Comparison of ENCODE assay signal across 8 cellular contexts in genomic region chr3:132253262-132253878, GRCh38.
DNase-seq lines count a peak whose midpoint lies in the region; ATAC-seq and TF ChIP-seq lines count a peak whose summit lies in the region.

No MANE protein-coding gene starts in this region.

- peaks cover 20% of the 10 kb centered on the region; the same call in 1 of the 2 replicates for H3F3A ChIP-seq in PC-9 (ENCODE audit: insufficient read depth, low read depth)

- no peak overlapping the region for H3K27ac ChIP-seq in PC-9

- no peak for DNase-seq in natural killer cell
- no peak for DNase-seq in natural killer cell treated with Interleukin-12 subunit alpha and Interleukin-12 subunit beta and Interleukin-15 and Interleukin-18, amount 100 ng/mL, for 72 hours (ENCODE audit: low spot score)
- peak; percentile 16 to 56 for DNase-seq in PC-9
- peak; percentile 40 for DNase-seq in epidermal melanocyte (ENCODE audit: insufficient read length, low spot score)

- peaks cover 34% of the 10 kb centered on the region for H3K4me1 ChIP-seq in PC-9 (replicated peaks; ENCODE audit: insufficient read depth)

- H3K4me3 ChIP-seq in PC-9: no peak overlapping the region

- H3K4me1 Mint-ChIP-seq in natural killer cell (no peaks in the 10 kb centered on the region), nephron (peaks cover 11% of the 10 kb centered on the region)
- H3K4me1 Mint-ChIP-seq in natural killer cell treated with Interleukin-12 subunit alpha and Interleukin-12 subunit beta and Interleukin-15 and Interleukin-18, amount 100 ng/mL, for 72 hours (ENCODE audit: low read depth in 2 of 2): no peaks in the 10 kb centered on the region

- no peaks in the 10 kb centered on the region for H3K9me3 ChIP-seq in PC-9 (ENCODE audit: insufficient read depth, low read depth)

- no peaks in the 10 kb centered on the region for H3K79me2 ChIP-seq in PC-9 (ENCODE audit: low read depth)

- no peaks in the 10 kb centered on the region for H3K27me3 ChIP-seq in PC-9 (ENCODE audit: insufficient read depth, low read depth)

- H3K27ac Mint-ChIP-seq in natural killer cell (no peak overlapping the region), nephron (peak overlapping the region in 1 of 3 experiments; percentile 7)
- H3K27ac Mint-ChIP-seq in natural killer cell treated with Interleukin-12 subunit alpha and Interleukin-12 subunit beta and Interleukin-15 and Interleukin-18, amount 100 ng/mL, for 72 hours: no peak overlapping the region

- no peak for ATAC-seq in natural killer cell
- ATAC-seq in natural killer cell treated with Interleukin-12 subunit alpha and Interleukin-12 subunit beta and Interleukin-15 and Interleukin-18, amount 100 ng/mL, for 72 hours: no peak
- peak; percentile 72 for ATAC-seq in HG03354 (IDR thresholded peaks at IDR 0.05; ENCODE audit: poor library complexity, severe bottlenecking, unreplicated experiment)
- no peak for ATAC-seq in GM19328 (IDR thresholded peaks at IDR 0.05; ENCODE audit: unreplicated experiment)
- no peak for ATAC-seq in HG02588 (IDR thresholded peaks at IDR 0.05; ENCODE audit: unreplicated experiment)

- H4K20me1 ChIP-seq in PC-9 (ENCODE audit: insufficient read depth): no peaks in the 10 kb centered on the region

- BruUV-seq in PC-9 (replicated peaks; lab: Mats Ljungman, UMichigan): no TSS peak

- H3K4me3 Mint-ChIP-seq in natural killer cell (no peak overlapping the region), nephron (no peak overlapping the region)
- no peak overlapping the region for H3K4me3 Mint-ChIP-seq in natural killer cell treated with Interleukin-12 subunit alpha and Interleukin-12 subunit beta and Interleukin-15 and Interleukin-18, amount 100 ng/mL, for 72 hours

- no peaks in the 10 kb centered on the region for H3K9me3 Mint-ChIP-seq in natural killer cell
- H3K9me3 Mint-ChIP-seq in natural killer cell treated with Interleukin-12 subunit alpha and Interleukin-12 subunit beta and Interleukin-15 and Interleukin-18, amount 100 ng/mL, for 72 hours: no peaks in the 10 kb centered on the region
- no peaks in the 10 kb centered on the region for H3K9me3 Mint-ChIP-seq in nephron

- CTCF ChIA-PET in PC-9 (lab: Charles Lee): no interaction called here

- H3K36me3 ChIP-seq in PC-9 (ENCODE audit: low read depth): no peaks in the 10 kb centered on the region

- H2AFZ ChIP-seq in PC-9: no peak overlapping the region

- H3K27me3 Mint-ChIP-seq in natural killer cell (ENCODE audit: low read depth in 2 of 2) (no peaks in the 10 kb centered on the region), nephron (ENCODE audit: low read depth) (no peaks in the 10 kb centered on the region)
- H3K27me3 Mint-ChIP-seq in natural killer cell treated with Interleukin-12 subunit alpha and Interleukin-12 subunit beta and Interleukin-15 and Interleukin-18, amount 100 ng/mL, for 72 hours: peaks cover 0 to 16% of the 10 kb centered on the region in 2 donors

- intact Hi-C loops in natural killer cell (cut with micrococcal nuclease) (loop anchor here (2.0 kb wide), 1 partner anchor 89 kb away; no protein-coding TSS in a partner anchor), PC-9 (cut with micrococcal nuclease; ENCODE audit: unreplicated experiment) (loop anchor here (1.0 to 10.0 kb wide), 4 partner anchors 90 to 1131 kb away; no protein-coding TSS in a partner anchor)

- H3K36me3 Mint-ChIP-seq in natural killer cell (no peaks in the 10 kb centered on the region), nephron (ENCODE audit: low read depth) (no peaks in the 10 kb centered on the region)
- no peaks in the 10 kb centered on the region for H3K36me3 Mint-ChIP-seq in natural killer cell treated with Interleukin-12 subunit alpha and Interleukin-12 subunit beta and Interleukin-15 and Interleukin-18, amount 100 ng/mL, for 72 hours

- POLR2A ChIA-PET in PC-9 (lab: Charles Lee; ENCODE audit: unreplicated experiment): no interaction called here

- H3K9me2 ChIP-seq in PC-9 (ENCODE audit: insufficient read depth): no peaks in the 10 kb centered on the region

- peak; percentile 29 for TF ChIP-seq CTCF in natural killer cell (IDR thresholded peaks at IDR 0.05)
- TF ChIP-seq CTCF in PC-9 (conservative IDR thresholded peaks at IDR 0.05): peak; percentile 83
- TF ChIP-seq CTCF in nephron (IDR thresholded peaks at IDR 0.05; ENCODE audit: unreplicated experiment in 3 of 3): peak; percentile 70 to 91 (median 86)

- H3K4me2 ChIP-seq in PC-9: no peak overlapping the region

Comparison
In these comparisons a context has a peak if more than half of its experiments do, and no peak if none do; other contexts are left out.
1. DNase-seq: peak in PC-9 (2 of 2) and epidermal melanocyte (single experiment); none in natural killer cell (single experiment) and natural killer cell treated with Interleukin-12 subunit alpha and Interleukin-12 subunit beta and Interleukin-15 and Interleukin-18, amount 100 ng/mL, for 72 hours (single experiment).
2. CTCF ChIP-seq: peak in every context shown above with its lines; median percentile 86 in nephron; 83 in PC-9; 29 in natural killer cell.